ENCODE assay signal across 22 cellular contexts in genomic region chr15:38954090-38954489, GRCh38.
DNase-seq lines count a peak whose midpoint lies in the region; ATAC-seq and TF ChIP-seq lines count a peak whose summit lies in the region.
"Had no signal": no experiment of that assay in that cellular context is flagged by ENCODE, and none has a peak within 500 bp of the region (broad histone marks: within the 10 kb centered on the region; RNA-seq: fewer than 3 reads in every experiment).

No MANE protein-coding gene starts in this region.

- no peak overlapping the region for H3K14ac ChIP-seq in IMR-90 (replicated peaks; ENCODE audit: low read depth, low read length)

- H3F3A ChIP-seq in SK-N-SH (replicated peaks; ENCODE audit: insufficient read depth) (no peaks in the 10 kb centered on the region), smooth muscle cell (ENCODE audit: low read depth) (no peaks in the 10 kb centered on the region)

- H3K9me2 ChIP-seq in SK-N-SH = no peaks in the 10 kb centered on the region

- no peak overlapping the region for H2BK20ac ChIP-seq in IMR-90 (ENCODE audit: low read depth, low read length)

- H4K5ac ChIP-seq in IMR-90 (ENCODE audit: low read depth, low read length) = no peak overlapping the region

- no peaks in the 10 kb centered on the region for H3K79me1 ChIP-seq in IMR-90 (ENCODE audit: low read depth in 1 of 2, low read length in 2 of 2)

- H4K8ac ChIP-seq in IMR-90 (ENCODE audit: low read depth in 2 of 2, low read length in 2 of 2) = no peak overlapping the region

- H2AK5ac ChIP-seq in IMR-90 (ENCODE audit: low read depth, low read length) = no peak overlapping the region

- H3K27me3 ChIP-seq in IMR-90 (ENCODE audit: control insufficient read depth, insufficient read depth, low read length) (no peaks in the 10 kb centered on the region), SK-N-SH (ENCODE audit: insufficient read depth) (no peaks in the 10 kb centered on the region), adipocyte (replicated peaks; ENCODE audit: control insufficient read depth, insufficient read depth, low read length) (no peaks in the 10 kb centered on the region), smooth muscle cell (ENCODE audit: low read depth) (no peaks in the 10 kb centered on the region)
- H3K27me3 ChIP-seq: BLaER1 treated with 17β-estradiol and CSF1 and Interleukin-3, amounts not matched to agents 10 nM and 100 nM had no signal

- no peaks in the 10 kb centered on the region for H3K9me1 ChIP-seq in IMR-90 (ENCODE audit: insufficient read depth, low read length)

- intact Hi-C loops in IMR-90 (cut with micrococcal nuclease) = no loop called here

- no peak overlapping the region for H2BK15ac ChIP-seq in IMR-90 (ENCODE audit: low read depth, low read length)

- no peak overlapping the region for H3K4me3 ChIP-seq in IMR-90 (ENCODE audit: insufficient read depth, low read depth, low read length)
- H3K4me3 ChIP-seq in SK-N-SH (ENCODE audit: low read depth in 2 of 2, low read length in 1 of 2) = no peak overlapping the region
- H3K4me3 ChIP-seq in adipocyte (ENCODE audit: low read length) = no peak overlapping the region
- no peak overlapping the region for H3K4me3 ChIP-seq in smooth muscle cell
- H3K4me3 ChIP-seq: BLaER1 treated with 17β-estradiol and CSF1 and Interleukin-3, amounts not matched to agents 10 nM and 100 nM; GM12878 had no signal

- WGBS in IMR-90 (ENCODE audit: extremely low coverage in 2 of 2, insufficient read length in 1 of 2), 2 experiments = no CpG with 5 or more reads among the region's 3 CpGs
- 57% methylated on average over 3 of the region's 3 CpGs for WGBS in SK-N-SH (ENCODE audit: low lambda C conversion rate)
- 68% methylated on average over 3 of the region's 3 CpGs for WGBS in smooth muscle cell (ENCODE audit: low lambda C conversion rate)

- H3K9ac ChIP-seq in IMR-90 (ENCODE audit: low read depth, low read length) (no peak overlapping the region), SK-N-SH (no peak overlapping the region), adipocyte (ENCODE audit: low read length) (no peak overlapping the region), smooth muscle cell (ENCODE audit: low read depth) (no peak overlapping the region)
- H3K9ac ChIP-seq: BLaER1 treated with 17β-estradiol and CSF1 and Interleukin-3, amounts not matched to agents 10 nM and 100 nM had no signal

- H3K79me2 ChIP-seq in SK-N-SH (ENCODE audit: insufficient read depth) (no peaks in the 10 kb centered on the region), smooth muscle cell (ENCODE audit: low read depth) (no peaks in the 10 kb centered on the region)

- H3K9me3 Mint-ChIP-seq in activated naive CD8-positive, alpha-beta T cell treated with anti-CD3 and anti-CD28 coated beads for 36 hours = no peaks in the 10 kb centered on the region
- H3K9me3 Mint-ChIP-seq: CD4-positive, alpha-beta T cell; CD8-positive, alpha-beta T cell had no signal

- no peak overlapping the region for H3K18ac ChIP-seq in IMR-90 (ENCODE audit: low read depth, low read length)

- no peak overlapping the region for H2AK9ac ChIP-seq in IMR-90 (replicated peaks; ENCODE audit: low read depth, low read length, poor library complexity)

- peaks cover 10% of the 10 kb centered on the region for H3K27me3 Mint-ChIP-seq in activated naive CD8-positive, alpha-beta T cell treated with anti-CD3 and anti-CD28 coated beads for 36 hours
- H3K27me3 Mint-ChIP-seq: B cell; CD4-positive, alpha-beta T cell had no signal

- H3K56ac ChIP-seq in IMR-90 (ENCODE audit: extremely low read depth, insufficient read depth, low read length) = no peak overlapping the region

- no peak overlapping the region for H3K27ac Mint-ChIP-seq in activated naive CD8-positive, alpha-beta T cell treated with anti-CD3 and anti-CD28 coated beads for 36 hours
- H3K27ac Mint-ChIP-seq: B cell; CD4-positive, alpha-beta T cell; CD8-positive, alpha-beta T cell had no signal

- H3K27ac ChIP-seq in IMR-90 (ENCODE audit: insufficient read depth, low read length) = no peak overlapping the region
- H3K27ac ChIP-seq in SK-N-SH (ENCODE audit: low read depth in 2 of 2, low read length in 1 of 2) = peak overlapping the region in 1 of 2 experiments; percentile 39; a peak in 1 of 4 replicates
- no peak overlapping the region for H3K27ac ChIP-seq in smooth muscle cell (ENCODE audit: low read depth)
- H3K27ac ChIP-seq: BLaER1 treated with 17β-estradiol and CSF1 and Interleukin-3, amounts not matched to agents 10 nM and 100 nM; C4-2B had no signal

- H2BK120ac ChIP-seq in IMR-90 (ENCODE audit: low read depth, low read length) = no peak overlapping the region

- no peak overlapping the region for H2BK5ac ChIP-seq in IMR-90 (ENCODE audit: low read depth, low read length, poor library complexity, severe bottlenecking)

- dilution Hi-C loops in IMR-90 (cut with HindIII; ENCODE audit: low sequenced_read_pairs, unreplicated experiment) = no loop called here

- H3K9me3 ChIP-seq in IMR-90 (ENCODE audit: control insufficient read depth, insufficient read depth, low read length) (no peaks in the 10 kb centered on the region), SK-N-SH (no peaks in the 10 kb centered on the region), adipocyte (ENCODE audit: control insufficient read depth, low read length) (no peaks in the 10 kb centered on the region), smooth muscle cell (replicated peaks; ENCODE audit: low read depth) (no peaks in the 10 kb centered on the region)
- H3K9me3 ChIP-seq: BLaER1 treated with 17β-estradiol and CSF1 and Interleukin-3, amounts not matched to agents 10 nM and 100 nM; Caco-2 had no signal

- POLR2A ChIA-PET in IMR-90 (lab: Charles Lee; ENCODE audit: unreplicated experiment) (no interaction called here), SK-N-SH (lab: Yijun Ruan, JAX) (no interaction called here), HEK293T (lab: Yijun Ruan, JAX) (no interaction called here)

- no peaks in the 10 kb centered on the region for H3K36me3 Mint-ChIP-seq in activated naive CD8-positive, alpha-beta T cell treated with anti-CD3 and anti-CD28 coated beads for 36 hours
- H3K36me3 Mint-ChIP-seq: CD8-positive, alpha-beta T cell had no signal

- H3K4me2 ChIP-seq in IMR-90 (ENCODE audit: low read depth, low read length) = no peak overlapping the region
- no peak overlapping the region for H3K4me2 ChIP-seq in SK-N-SH
- H3K4me2 ChIP-seq in smooth muscle cell = peak overlapping the region; percentile 30
- H3K4me2 ChIP-seq: BLaER1 treated with 17β-estradiol and CSF1 and Interleukin-3, amounts not matched to agents 10 nM and 100 nM had no signal

- H3K36me3 ChIP-seq in IMR-90 (ENCODE audit: control insufficient read depth, insufficient read depth, low read length) (no peaks in the 10 kb centered on the region), SK-N-SH (replicated peaks in 1 of 2; ENCODE audit: control insufficient read depth in 1 of 2, insufficient read depth in 2 of 2, low read length in 1 of 2) (no peaks in the 10 kb centered on the region), adipocyte (ENCODE audit: control insufficient read depth, insufficient read depth, low read length, severe bottlenecking) (no peaks in the 10 kb centered on the region), smooth muscle cell (ENCODE audit: low read depth) (no peaks in the 10 kb centered on the region)
- H3K36me3 ChIP-seq: BLaER1 treated with 17β-estradiol and CSF1 and Interleukin-3, amounts not matched to agents 10 nM and 100 nM had no signal

- H3K4me1 Mint-ChIP-seq in activated naive CD8-positive, alpha-beta T cell treated with anti-CD3 and anti-CD28 coated beads for 36 hours = no peaks in the 10 kb centered on the region
- H3K4me1 Mint-ChIP-seq: B cell had no signal

- H4K91ac ChIP-seq in IMR-90 (ENCODE audit: insufficient read depth, low read depth, low read length) = no peak overlapping the region

- no peak overlapping the region for H3K4me3 Mint-ChIP-seq in activated naive CD8-positive, alpha-beta T cell treated with anti-CD3 and anti-CD28 coated beads for 36 hours
- H3K4me3 Mint-ChIP-seq: B cell; CD4-positive, alpha-beta T cell; CD8-positive, alpha-beta T cell had no signal

- no peaks in the 10 kb centered on the region for H4K20me1 ChIP-seq in IMR-90 (ENCODE audit: insufficient read depth, low read length)
- H4K20me1 ChIP-seq in SK-N-SH (ENCODE audit: insufficient read depth) = no peaks in the 10 kb centered on the region
- no peaks in the 10 kb centered on the region for H4K20me1 ChIP-seq in smooth muscle cell (ENCODE audit: low read depth)
- H4K20me1 ChIP-seq: BLaER1 treated with 17β-estradiol and CSF1 and Interleukin-3, amounts not matched to agents 10 nM and 100 nM had no signal

- no peak overlapping the region for H3K23ac ChIP-seq in IMR-90 (ENCODE audit: low read depth, low read length)

- in situ Hi-C loops in IMR-90 (cut with MboI; ENCODE audit: low sequenced_read_pairs) = no loop called here

- CTCF ChIA-PET in IMR-90 (lab: Yijun Ruan, JAX) = interaction anchor here (0.6 kb wide), 1 partner anchor 226 kb away, joined by 4 read pairs; no protein-coding TSS in a partner anchor
- CTCF ChIA-PET in SK-N-SH (lab: Yijun Ruan, JAX) = interaction anchor here (0.8 to 1.2 kb wide), 2 partner anchors 137 to 247 kb away, joined by 3 to 4 read pairs; no protein-coding TSS in a partner anchor
- CTCF ChIA-PET in HEK293T (lab: Yijun Ruan, JAX) = no interaction called here

- H3K4me1 ChIP-seq in IMR-90 (ENCODE audit: control insufficient read depth, insufficient read depth, low read length) (no peaks in the 10 kb centered on the region), SK-N-SH (ENCODE audit: control insufficient read depth in 1 of 2, insufficient read depth in 2 of 2, low read depth in 1 of 2, low read length in 1 of 2) (no peaks in the 10 kb centered on the region; a peak in 2 of 4 replicates), adipocyte (ENCODE audit: control insufficient read depth, insufficient read depth, low read length) (no peaks in the 10 kb centered on the region), smooth muscle cell (ENCODE audit: low read depth) (no peaks in the 10 kb centered on the region)
- H3K4me1 ChIP-seq: BLaER1 treated with 17β-estradiol and CSF1 and Interleukin-3, amounts not matched to agents 10 nM and 100 nM; Caco-2 had no signal

- TF ChIP-seq RAD21 in IMR-90 (IDR thresholded peaks at IDR 0.05; ENCODE audit: low read length) = no peak
- no peak for TF ChIP-seq RAD21 in SK-N-SH (IDR thresholded peaks at IDR 0.05; ENCODE audit: low read length)

- ATAC-seq in IMR-90 (ENCODE audit: low read depth) = no peak
- ATAC-seq: CD8-positive, alpha-beta T cell; GM12878 had no signal

- no peak for TF ChIP-seq CTCF in IMR-90 (conservative IDR thresholded peaks at IDR 0.05; ENCODE audit: low read depth, low read length)
- no peak for TF ChIP-seq CTCF in SK-N-SH (IDR thresholded peaks at IDR 0.05)
- TF ChIP-seq CTCF in smooth muscle cell (IDR thresholded peaks at IDR 0.05; ENCODE audit: borderline replicate concordance, insufficient read depth, poor library complexity, severe bottlenecking) = no peak

- peak; percentile 10 for DNase-seq in IMR-90
- no peak for DNase-seq in SK-N-SH
- DNase-seq in adipocyte (ENCODE audit: low read depth) = peak; percentile 49
- no peak for DNase-seq in smooth muscle cell (lab: John Stamatoyannopoulos, UW; ENCODE audit: unreplicated experiment)
- no peak for DNase-seq in NCI-H146 treated with DMSO at 0.1 percent for 48 hours (lab: John Stamatoyannopoulos, UW; ENCODE audit: unreplicated experiment)
- no peak for DNase-seq in NCI-H1436 (lab: John Stamatoyannopoulos, UW)
- DNase-seq in activated naive CD8-positive, alpha-beta T cell treated with anti-CD3 and anti-CD28 coated beads for 36 hours = no peak
- DNase-seq in HEK293T (ENCODE audit: extremely low spot score) = no peak
- DNase-seq: 8988T; ACHN; AML-193; Caco-2; Calu3; CD4-positive, alpha-beta T cell; CD8-positive, alpha-beta T cell; DMS79 treated with DMSO at 0.1 percent for 48 hours; EL; GDM1 had no signal

- H2AFZ ChIP-seq in IMR-90 (replicated peaks; ENCODE audit: low read length, poor library complexity) = no peak overlapping the region
- no peak overlapping the region for H2AFZ ChIP-seq in SK-N-SH (ENCODE audit: low read depth)
- no peak overlapping the region for H2AFZ ChIP-seq in smooth muscle cell (ENCODE audit: low read depth)

- no peak overlapping the region for H3K4ac ChIP-seq in IMR-90 (ENCODE audit: low read depth, low read length)

- no peak for TF ChIP-seq POLR2A in IMR-90 (IDR thresholded peaks at IDR 0.05; ENCODE audit: low read depth, low read length)

- no TSS peak for BruUV-seq in IMR-90 (replicated peaks; lab: Mats Ljungman, UMichigan)

- TF ChIP-seq EP300 in SK-N-SH (IDR thresholded peaks at IDR 0.05; ENCODE audit: borderline replicate concordance in 1 of 2, low read depth in 1 of 2, low read length in 1 of 2) = peak in 1 of 2 experiments; percentile 12; a peak in 1 of 4 replicates

Comparison
In these comparisons a context has a peak if more than half of its experiments do, and no peak if none do; other contexts are left out.
1. DNase-seq: peak in IMR-90 (single experiment) and adipocyte (single experiment); none in SK-N-SH (single experiment), smooth muscle cell (single experiment), NCI-H146 treated with DMSO at 0.1 percent for 48 hours (single experiment), NCI-H1436 (single experiment), activated naive CD8-positive, alpha-beta T cell treated with anti-CD3 and anti-CD28 coated beads for 36 hours (single experiment) and HEK293T (single experiment).